8 cellular contexts compared by ENCODE assay signal in the genomic region with DNA sequence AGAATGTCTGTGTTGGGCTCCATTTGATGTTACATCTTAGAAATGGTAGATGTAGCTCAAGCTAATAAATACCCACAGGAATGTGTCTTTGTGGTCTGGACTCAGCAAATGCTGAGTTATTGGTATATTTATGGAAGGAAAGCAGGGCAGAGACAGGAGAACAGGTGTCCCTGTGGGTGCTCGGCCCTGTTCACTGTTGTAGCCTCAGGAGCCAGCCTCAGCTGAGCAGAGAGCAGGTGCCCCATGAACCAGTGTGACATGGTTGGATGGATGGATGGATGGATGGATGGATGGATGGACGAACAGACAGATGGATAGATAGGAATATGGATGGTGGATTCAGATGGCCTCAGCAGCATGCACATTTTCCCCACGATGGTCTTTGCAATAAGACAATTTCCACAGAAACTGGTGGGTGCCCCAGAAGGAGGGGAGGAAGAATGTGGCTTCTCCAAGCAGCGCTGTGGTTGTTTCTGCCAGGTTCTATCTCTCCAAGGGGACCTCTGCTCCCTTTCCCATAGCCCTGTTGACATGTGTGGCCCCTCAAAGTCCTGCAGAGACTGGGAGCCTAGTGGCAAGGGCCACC. TPM values are rescaled to one million over a fixed set of nuclear protein-coding genes. Genes with fewer than 3 reads are reported as not detected.
DNase-seq lines count a peak whose midpoint lies in the region; ATAC-seq, FAIRE-seq and TF ChIP-seq lines count a peak whose summit lies in the region.

No MANE protein-coding gene starts in this region.

- H3K9me3 ChIP-seq in SJCRH30 (replicated peaks) (no peaks in the 10 kb centered on the region), gastroesophageal sphincter (no peaks in the 10 kb centered on the region), skeletal muscle tissue (ENCODE audit: control insufficient read depth in 3 of 3, low read length in 3 of 3) (no peaks in the 10 kb centered on the region)

- H3K27me3 ChIP-seq in SJCRH30 (no peaks in the 10 kb centered on the region), gastroesophageal sphincter (no peaks in the 10 kb centered on the region), skeletal muscle tissue (ENCODE audit: control insufficient read depth in 3 of 3, insufficient read depth in 3 of 3, low read length in 3 of 3) (no peaks in the 10 kb centered on the region)

- H3K36me3 ChIP-seq in SJCRH30 (no peaks in the 10 kb centered on the region), gastroesophageal sphincter (no peaks in the 10 kb centered on the region), skeletal muscle tissue (ENCODE audit: control insufficient read depth in 3 of 3, insufficient read depth in 3 of 3, low read length in 3 of 3) (no peaks in the 10 kb centered on the region)

- 72 to 89% methylated on average over 3 to 4 of the region's 4 CpGs for WGBS in gastroesophageal sphincter (ENCODE audit: low coverage in 1 of 2), 2 donors

- FAIRE-seq in D721Med (lab: Jason Lieb, UNC): no peak

- no peak for TF ChIP-seq POLR2A in gastroesophageal sphincter (IDR thresholded peaks at IDR 0.05)

- DNase-seq in EL (peak; percentile 39), SJCRH30 (peak; percentile 55 to 67), D721Med (ENCODE audit: insufficient read length, low spot score) (no peak), NCI-H2029 treated with DMSO at 0.1 percent for 48 hours (lab: John Stamatoyannopoulos, UW) (no peak)

- no peak overlapping the region for H3K4me3 ChIP-seq in SJCRH30
- no peak overlapping the region for H3K4me3 ChIP-seq in gastroesophageal sphincter
- H3K4me3 ChIP-seq in skeletal muscle tissue (ENCODE audit: low read length in 3 of 3): no peak overlapping the region

- TF ChIP-seq CTCF in gastroesophageal sphincter (IDR thresholded peaks at IDR 0.05) (no peak), D721Med (IDR thresholded peaks at IDR 0.05; ENCODE audit: insufficient read depth, missing control alignments) (no peak)

- peaks cover 27% of the 10 kb centered on the region for H3K4me1 ChIP-seq in SJCRH30
- H3K4me1 ChIP-seq in gastroesophageal sphincter: peaks cover 2 to 74% (median 29%) of the 10 kb centered on the region in 3 donors
- H3K4me1 ChIP-seq in skeletal muscle tissue (ENCODE audit: control insufficient read depth in 3 of 3, insufficient read depth in 3 of 3, low read length in 3 of 3): peaks cover 42 to 49% (median 44%) of the 10 kb centered on the region in 3 donors

- no peak overlapping the region for H3K9ac ChIP-seq in skeletal muscle tissue (ENCODE audit: low read depth in 1 of 3, low read length in 3 of 3)

- no peak for ATAC-seq in gastroesophageal sphincter
- no peak for ATAC-seq in HG02970 (IDR thresholded peaks at IDR 0.05; ENCODE audit: low FRiP score, unreplicated experiment)
- ATAC-seq in GM19452 (IDR thresholded peaks at IDR 0.05; ENCODE audit: unreplicated experiment): no peak

- peak overlapping the region; percentile 50 for H3K27ac ChIP-seq in SJCRH30
- H3K27ac ChIP-seq in gastroesophageal sphincter: peak overlapping the region in 3 of 4 donors; percentile 97 to 99 (median 98)
- peak overlapping the region; percentile 85 for H3K27ac ChIP-seq in skeletal muscle tissue (ENCODE audit: low read depth, low read length)

- no peak for TF ChIP-seq EP300 in gastroesophageal sphincter (IDR thresholded peaks at IDR 0.05)

RNA-seq across cellular contexts. Expression of gene IRF1, which starts 8.2 kb away (rescaled TPM):
- 13.9 and 14.1 TPM in 2 replicates for total RNA-seq in SJCRH30 (2014; rRNA removed; shearing (Covaris generic))
- 10 to 100 TPM; 10.9 to 74.3 (median 19.4) TPM for total RNA-seq in gastroesophageal sphincter
- 5.2 TPM for total RNA-seq in skeletal muscle tissue

RNA-seq across cellular contexts. Expression of gene IL5, which starts 44.5 kb away (rescaled TPM):
- not detected in 2 replicates for total RNA-seq in SJCRH30 (2014; rRNA removed; shearing (Covaris generic))
- total RNA-seq in gastroesophageal sphincter: not detected
- not detected for total RNA-seq in skeletal muscle tissue

RNA-seq across cellular contexts. Expression of gene RAD50, which starts 58.0 kb away (rescaled TPM):
- total RNA-seq in SJCRH30 (2014; rRNA removed; shearing (Covaris generic)): 23.3 and 28.2 TPM in 2 replicates
- total RNA-seq in gastroesophageal sphincter (10 to 100 TPM; 31.1 to 53.7 (median 35.0) TPM), skeletal muscle tissue (5.7 TPM)

Comparison
In these comparisons a context has a peak if more than half of its experiments do, and no peak if none do; other contexts are left out.
1. DNase-seq: peak in EL (single experiment) and SJCRH30 (2 of 2); none in D721Med (single experiment) and NCI-H2029 treated with DMSO at 0.1 percent for 48 hours (single experiment).
2. Peak in every context shown above with its lines, with median percentiles within 50 percentile points of each other: H3K27ac ChIP-seq.